Comparison of ENCODE assay signal across 1 cellular context in the genomic region with DNA sequence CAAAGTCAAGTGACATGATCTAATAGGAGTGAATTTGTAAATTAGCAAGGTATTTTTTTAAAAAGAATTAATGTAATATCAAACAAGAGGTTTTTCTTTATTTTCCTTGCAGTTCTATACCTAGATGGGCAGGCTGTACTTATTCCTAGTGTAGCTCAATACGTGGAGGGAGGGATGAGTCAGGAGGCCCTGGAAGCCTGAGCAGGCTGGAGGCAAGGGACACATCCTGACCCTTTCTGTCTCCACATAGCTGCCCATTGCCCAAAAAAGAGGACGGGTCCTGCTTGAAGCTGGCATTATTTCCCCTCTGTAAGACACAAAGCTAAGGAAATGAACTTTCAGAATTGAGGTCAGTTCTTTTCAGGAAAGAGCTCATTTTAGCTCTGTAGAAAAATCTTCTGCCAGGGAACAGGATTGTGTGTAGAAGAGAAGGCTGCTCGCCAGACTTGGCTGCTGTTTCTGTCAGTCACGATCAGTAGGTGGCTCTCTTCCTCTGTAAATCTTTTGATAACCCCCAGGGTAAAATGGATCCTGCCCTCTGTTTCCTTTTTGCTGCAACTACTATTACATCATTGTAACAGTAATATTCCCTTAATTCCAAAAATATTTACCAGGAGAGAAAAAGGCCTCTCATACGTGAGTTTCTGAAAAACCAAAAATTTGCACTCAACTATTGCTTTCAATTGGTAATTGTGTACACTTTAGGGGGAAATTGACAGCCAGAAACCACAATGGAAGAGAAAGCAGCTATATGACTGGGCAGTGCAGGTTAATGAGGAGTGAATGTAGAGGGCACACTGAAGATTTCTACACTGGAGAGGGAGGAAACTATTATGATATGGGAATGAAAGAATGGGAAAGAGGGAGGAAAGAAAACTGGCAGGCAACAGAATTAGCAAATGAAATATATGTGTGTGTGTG.
TF ChIP-seq lines count a peak whose summit lies in the region.

No MANE protein-coding gene starts in this region.

TF ChIP-seq in endothelial cell of umbilical vein, 7 proteins besides CTCF, POLR2A, EP300 and RAD21 (continued from another document):
- no peak for TF ChIP-seq JUN (IDR thresholded peaks at IDR 0.05; ENCODE audit: borderline replicate concordance, insufficient read depth, insufficient read length, low read depth)
- TF ChIP-seq, protein P1, sequence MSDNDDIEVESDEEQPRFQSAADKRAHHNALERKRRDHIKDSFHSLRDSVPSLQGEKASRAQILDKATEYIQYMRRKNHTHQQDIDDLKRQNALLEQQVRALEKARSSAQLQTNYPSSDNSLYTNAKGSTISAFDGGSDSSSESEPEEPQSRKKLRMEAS (IDR thresholded peaks at IDR 0.05; ENCODE audit: insufficient read depth, insufficient read length), result no peak
- no peak for TF ChIP-seq MYC (IDR thresholded peaks at IDR 0.05; ENCODE audit: low read depth, low read length)
